ENCODE assay signal across 13 cellular contexts in the genomic region with DNA sequence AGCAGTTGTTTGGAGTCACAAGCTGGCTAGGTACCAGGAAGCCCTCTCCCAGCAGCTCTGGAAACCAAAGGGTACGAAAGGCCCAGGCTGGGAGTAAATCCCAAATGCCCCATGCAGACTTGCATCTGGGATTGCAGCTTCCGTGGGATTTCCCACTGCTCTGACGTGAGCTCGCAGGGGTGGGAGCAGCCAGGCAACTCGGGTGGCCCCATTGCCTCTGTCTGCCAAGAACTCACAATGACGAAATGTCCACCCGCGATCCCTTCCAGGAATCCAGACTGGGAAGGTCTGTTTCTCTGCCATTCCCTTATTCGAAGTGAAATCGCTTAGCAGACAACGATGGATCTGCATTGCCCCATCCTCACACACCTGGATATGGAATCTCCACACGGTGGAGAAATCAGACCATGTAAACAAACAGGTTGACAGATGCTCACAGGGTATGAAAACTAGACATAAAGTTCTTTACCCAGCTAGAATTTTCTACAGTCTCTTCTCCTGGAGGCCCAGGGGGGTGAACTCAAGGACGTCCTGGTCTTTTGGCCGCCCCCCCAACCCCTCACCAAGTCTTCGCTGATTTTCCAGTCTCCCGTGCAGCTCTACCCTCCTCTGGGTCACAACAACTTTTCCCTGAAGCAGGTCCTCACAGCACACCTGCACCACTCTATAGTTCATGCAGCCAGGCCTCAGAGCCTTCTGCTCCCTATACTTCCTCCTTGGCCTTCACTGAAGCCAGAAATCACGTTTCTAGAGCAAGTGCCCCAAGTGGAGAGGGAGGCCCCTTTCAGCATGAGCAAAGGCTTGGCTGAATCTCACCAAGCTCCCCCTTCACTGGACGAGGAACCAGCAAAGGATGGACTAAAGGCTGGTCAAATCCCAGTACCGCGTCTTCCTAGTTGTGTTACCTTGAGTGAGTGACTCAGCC. TPM values are rescaled to one million over a fixed set of nuclear protein-coding genes. Genes with fewer than 3 reads are reported as not detected.
DNase-seq lines count a peak whose midpoint lies in the region; ATAC-seq, FAIRE-seq and TF ChIP-seq lines count a peak whose summit lies in the region.
"Had no signal": no experiment of that assay in that cellular context is flagged by ENCODE, and none has a peak within 500 bp of the region (broad histone marks: within the 10 kb centered on the region; RNA-seq: fewer than 3 reads in every experiment).

No MANE protein-coding gene starts in this region.

- no peaks in the 10 kb centered on the region for H3K36me3 Mint-ChIP-seq in naive thymus-derived CD4-positive, alpha-beta T cell
- H3K36me3 Mint-ChIP-seq: activated naive CD8-positive, alpha-beta T cell treated with anti-CD3 and anti-CD28 coated beads, Interleukin-2, amount 10 ng/mL, durations not matched to agents 7 days and 5 days had no signal

- H3K4me1 ChIP-seq in Peyer's patch (peaks cover 0 to 70% (median 7%) of the 10 kb centered on the region in 4 donors), tibial nerve (peaks cover 5 to 70% (median 47%) of the 10 kb centered on the region in 4 donors), thyroid gland (peaks cover 0 to 26% of the 10 kb centered on the region in 2 donors)
- H3K4me1 ChIP-seq in naive thymus-derived CD4-positive, alpha-beta T cell (ENCODE audit: control insufficient read depth in 2 of 2, insufficient read depth in 2 of 2, low read length in 2 of 2), result no peaks in the 10 kb centered on the region

- POLR2A ChIA-PET in naive thymus-derived CD4-positive, alpha-beta T cell (lab: Charles Lee), result no interaction called here

- intact Hi-C loops in naive thymus-derived CD4-positive, alpha-beta T cell (cut with micrococcal nuclease), result no loop called here
- intact Hi-C loops in thyroid gland (cut with DNase I), result no loop called here

- TF ChIP-seq CTCF in Peyer's patch (IDR thresholded peaks at IDR 0.05) (no peak), fibroblast of mammary gland (conservative IDR thresholded peaks at IDR 0.05; ENCODE audit: control insufficient read depth, insufficient read depth, low read depth, low read length) (no peak), tibial nerve (IDR thresholded peaks at IDR 0.05) (no peak), thyroid gland (IDR thresholded peaks at IDR 0.05) (no peak)

- DNase-seq in Peyer's patch (peak in 1 of 3 donors; percentile 69), fibroblast of mammary gland (ENCODE audit: low read depth) (peak; percentile 91), midbrain (lab: John Stamatoyannopoulos, UW) (peak; percentile 50), tibial nerve (ENCODE audit: low spot score in 2 of 2) (peak; percentile 52 to 63), H54 (ENCODE audit: insufficient read length, low spot score) (no peak), iPS-NIHi11 (ENCODE audit: low spot score) (no peak), thyroid gland (no peak)
- no peak for DNase-seq in naive thymus-derived CD4-positive, alpha-beta T cell
- DNase-seq: activated CD4-positive, alpha-beta T cell treated with anti-CD3 and anti-CD28 coated beads, Interleukin-2, amount 50 U/mL, for 4 hours; activated naive CD8-positive, alpha-beta T cell treated with anti-CD3 and anti-CD28 coated beads, Interleukin-2, amount 10 ng/mL, durations not matched to agents 7 days and 5 days; HFFc6; NCI-H2081; stimulated activated CD4-positive, alpha-beta T cell treated with anti-CD3 and anti-CD28 coated beads, Interleukin-4, amount 100 ng/mL, for 24 hours had no signal

- H3K36me3 ChIP-seq in Peyer's patch, result no peaks in the 10 kb centered on the region
- no peaks in the 10 kb centered on the region for H3K36me3 ChIP-seq in tibial nerve
- H3K36me3 ChIP-seq in naive thymus-derived CD4-positive, alpha-beta T cell (ENCODE audit: control insufficient read depth in 2 of 3, insufficient read depth in 3 of 3, low read length in 3 of 3), result no peaks in the 10 kb centered on the region
- H3K36me3 ChIP-seq in thyroid gland, result no peaks in the 10 kb centered on the region

- TF ChIP-seq EP300 in tibial nerve (IDR thresholded peaks at IDR 0.05), result peak; percentile 56 to 86

- CTCF ChIA-PET in naive thymus-derived CD4-positive, alpha-beta T cell (lab: Charles Lee), result no interaction called here

- H3K27me3 ChIP-seq in Peyer's patch (no peaks in the 10 kb centered on the region), tibial nerve (no peaks in the 10 kb centered on the region), thyroid gland (no peaks in the 10 kb centered on the region)
- no peaks in the 10 kb centered on the region for H3K27me3 ChIP-seq in naive thymus-derived CD4-positive, alpha-beta T cell (ENCODE audit: control insufficient read depth in 2 of 2, insufficient read depth in 2 of 2, low read length in 2 of 2)

- H3K27ac Mint-ChIP-seq in naive thymus-derived CD4-positive, alpha-beta T cell, result no peak overlapping the region
- H3K27ac Mint-ChIP-seq: activated naive CD8-positive, alpha-beta T cell treated with anti-CD3 and anti-CD28 coated beads, Interleukin-2, amount 10 ng/mL, durations not matched to agents 7 days and 5 days; HFFc6 had no signal

- H3K4me3 Mint-ChIP-seq in naive thymus-derived CD4-positive, alpha-beta T cell, result no peak overlapping the region
- H3K4me3 Mint-ChIP-seq: activated naive CD8-positive, alpha-beta T cell treated with anti-CD3 and anti-CD28 coated beads, Interleukin-2, amount 10 ng/mL, durations not matched to agents 7 days and 5 days; HFFc6 had no signal

- H3K4me1 Mint-ChIP-seq in naive thymus-derived CD4-positive, alpha-beta T cell, result no peaks in the 10 kb centered on the region
- H3K4me1 Mint-ChIP-seq: activated naive CD8-positive, alpha-beta T cell treated with anti-CD3 and anti-CD28 coated beads, Interleukin-2, amount 10 ng/mL, durations not matched to agents 7 days and 5 days had no signal

- WGBS in tibial nerve, 2 donors, result 39 to 40% methylated on average over 20 of the region's 20 CpGs
- 70 to 71% methylated on average over 19 to 20 of the region's 20 CpGs for WGBS in thyroid gland, 2 donors

- TF ChIP-seq POLR2A in Peyer's patch (IDR thresholded peaks at IDR 0.05) (no peak), tibial nerve (IDR thresholded peaks at IDR 0.05) (no peak), H54 (IDR thresholded peaks at IDR 0.05; ENCODE audit: low read depth, low read length) (no peak), thyroid gland (IDR thresholded peaks at IDR 0.05) (no peak)

- H3K27me3 Mint-ChIP-seq in naive thymus-derived CD4-positive, alpha-beta T cell, result peaks cover 0 to 9% (median 0%) of the 10 kb centered on the region in 5 donors

- peaks cover 0 to 8% (median 2%) of the 10 kb centered on the region in 11 donors for H3K9me3 Mint-ChIP-seq in naive thymus-derived CD4-positive, alpha-beta T cell
- H3K9me3 Mint-ChIP-seq: activated naive CD8-positive, alpha-beta T cell treated with anti-CD3 and anti-CD28 coated beads, Interleukin-2, amount 10 ng/mL, durations not matched to agents 7 days and 5 days; HFFc6 had no signal

- H3K27ac ChIP-seq in Peyer's patch (peak overlapping the region; percentile 18 to 67 (median 62)), tibial nerve (peak overlapping the region; percentile 29 to 80 (median 56)), thyroid gland (no peak overlapping the region)
- H3K27ac ChIP-seq in naive thymus-derived CD4-positive, alpha-beta T cell (ENCODE audit: low read depth, low read length), result no peak overlapping the region

- H3K9me3 ChIP-seq in Peyer's patch (no peaks in the 10 kb centered on the region), tibial nerve (peaks cover 0 to 6% (median 0%) of the 10 kb centered on the region in 4 donors), thyroid gland (no peaks in the 10 kb centered on the region)
- H3K9me3 ChIP-seq in naive thymus-derived CD4-positive, alpha-beta T cell (ENCODE audit: control insufficient read depth in 2 of 3, low read length in 3 of 3), result no peaks in the 10 kb centered on the region

- ATAC-seq in naive thymus-derived CD4-positive, alpha-beta T cell, result no peak

- no peak overlapping the region for H3K4me3 ChIP-seq in Peyer's patch
- no peak overlapping the region for H3K4me3 ChIP-seq in fibroblast of mammary gland (ENCODE audit: control insufficient read depth, low read depth, low read length)
- H3K4me3 ChIP-seq in tibial nerve, result no peak overlapping the region
- H3K4me3 ChIP-seq in naive thymus-derived CD4-positive, alpha-beta T cell (ENCODE audit: low read length), result no peak overlapping the region
- no peak overlapping the region for H3K4me3 ChIP-seq in thyroid gland (replicated peaks in 1 of 3)

- FAIRE-seq in H54 (lab: Jason Lieb, UNC), result no peak

RNA-seq across cellular contexts. Expression of gene SH3PXD2A, which starts 20.0 kb away (rescaled TPM):
- 10 to 100 TPM; 12.1 to 68.5 (median 21.7) TPM for total RNA-seq in Peyer's patch
- total RNA-seq in tibial nerve, result 100 to 1,000 TPM; 128 to 154 (median 136) TPM
- 10 to 100 TPM in 3 of 5 experiments, 1 to 10 TPM in 2; 7.1 to 20.5 (median 15.7) TPM for total RNA-seq in naive thymus-derived CD4-positive, alpha-beta T cell
- 1 to 10 TPM in 1 of 2 donors, under 1 TPM in 1; 0.54 to 1.0 TPM for polyA plus RNA-seq in naive thymus-derived CD4-positive, alpha-beta T cell
- total RNA-seq in thyroid gland, result 10 to 100 TPM in 2 of 4 donors, 1 to 10 TPM in 2; 9.4 to 20.6 (median 11.2) TPM

Comparison
In these comparisons a context has a peak if more than half of its experiments do, and no peak if none do; other contexts are left out.
1. DNase-seq: peak in fibroblast of mammary gland (single experiment), midbrain (single experiment) and tibial nerve (2 of 2); none in naive thymus-derived CD4-positive, alpha-beta T cell (0 of 9), H54 (single experiment), iPS-NIHi11 (single experiment) and thyroid gland (0 of 2).
2. H3K27ac ChIP-seq: peak in Peyer's patch (4 of 4) and tibial nerve (4 of 4); none in naive thymus-derived CD4-positive, alpha-beta T cell (single experiment) and thyroid gland (0 of 3).